ENCODE assay signal across 27 cellular contexts in the genomic region with DNA sequence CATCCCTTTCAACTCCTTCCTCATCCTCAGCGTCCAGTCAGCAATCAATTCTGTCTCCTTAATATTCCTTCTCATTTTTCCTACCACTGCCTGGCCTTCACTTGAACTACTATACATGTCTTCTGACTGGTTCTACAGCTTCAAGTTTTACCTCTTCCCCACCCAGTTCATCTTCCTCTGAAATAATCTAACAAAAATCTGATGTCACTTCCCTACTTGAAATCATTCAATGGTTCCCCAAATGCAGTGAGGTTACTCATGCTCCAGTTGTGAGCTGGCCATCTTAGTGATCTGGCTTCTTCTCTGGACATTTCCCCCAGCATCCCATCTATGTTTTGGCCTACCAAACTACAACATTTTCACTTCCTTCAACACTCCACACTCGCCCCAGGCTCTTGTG.
"Had no signal": no experiment of that assay in that cellular context is flagged by ENCODE, and none has a peak within 500 bp of the region (broad histone marks: within the 10 kb centered on the region; RNA-seq: fewer than 3 reads in every experiment).

No MANE protein-coding gene starts in this region.

- H3K27me3 ChIP-seq: adrenal gland, colonic mucosa, Peyer's patch, SJCRH30 had no signal

- H3K27ac Mint-ChIP-seq: activated CD8-positive, alpha-beta T cell treated with anti-CD3 and anti-CD28 coated beads for 36 hours; activated naive CD8-positive, alpha-beta T cell treated with anti-CD3 and anti-CD28 coated beads, Interleukin-2, amount 10 ng/mL, durations not matched to agents 7 days and 5 days; T-helper 1 cell treated with Interleukin-12 subunit alpha and Interleukin-12 subunit beta and Interleukin-4 antibody, amounts not matched to agents 30 μg/mL and 1 μg/mL, for 36 hours had no signal

- H3K27me3 Mint-ChIP-seq: activated CD8-positive, alpha-beta T cell treated with anti-CD3 and anti-CD28 coated beads for 36 hours; activated naive CD8-positive, alpha-beta T cell treated with anti-CD3 and anti-CD28 coated beads, Interleukin-2, amount 10 ng/mL, durations not matched to agents 7 days and 5 days had no signal

- DNase-seq: activated CD4-positive, alpha-beta T cell treated with anti-CD3 and anti-CD28 coated beads for 4 hours; activated CD8-positive, alpha-beta memory T cell treated with anti-CD3 and anti-CD28 coated beads, Interleukin-2, amount 50 U/mL, for 48 hours; activated CD8-positive, alpha-beta T cell treated with anti-CD3 and anti-CD28 coated beads for 36 hours; activated naive CD4-positive, alpha-beta T cell treated with anti-CD3 and anti-CD28 coated beads, Interleukin-2, amount 50 U/mL, for 16 hours; activated naive CD8-positive, alpha-beta T cell treated with anti-CD3 and anti-CD28 coated beads, Interleukin-2, amount 10 ng/mL, durations not matched to agents 7 days and 5 days; activated T-cell treated with anti-CD3 and anti-CD28 coated beads, Interleukin-2, amount 50 U/mL, for 1 hour; adrenal gland; anterior cingulate cortex; colonic mucosa; Karpas-422; MM.1S; NCI-H1092 treated with DMSO at 0.1 percent for 48 hours; NCI-H1417 treated with DMSO at 0.1 percent for 48 hours; NCI-H1694 treated with DMSO at 0.1 percent for 48 hours; NCI-H2029 treated with DMSO at 0.1 percent for 48 hours; NCI-H345; NCI-H510A; NCI-H526 treated with DMSO at 0.1 percent for 48 hours; NCI-H82; NK-92 treated with Interleukin-12 subunit alpha and Interleukin-12 subunit beta, amount 100 ng/mL, for 24 hours; Peyer's patch; Right ventricle myocardium superior; SJCRH30 had no signal

- H3K4me3 ChIP-seq: adrenal gland, colonic mucosa, SJCRH30 had no signal

- H3K36me3 ChIP-seq: adrenal gland, colonic mucosa, Peyer's patch had no signal

- H3K9me3 Mint-ChIP-seq: activated CD8-positive, alpha-beta T cell treated with anti-CD3 and anti-CD28 coated beads for 36 hours; activated naive CD8-positive, alpha-beta T cell treated with anti-CD3 and anti-CD28 coated beads, Interleukin-2, amount 10 ng/mL, durations not matched to agents 7 days and 5 days; T-helper 1 cell treated with Interleukin-12 subunit alpha and Interleukin-12 subunit beta and Interleukin-4 antibody, amounts not matched to agents 30 μg/mL and 1 μg/mL, for 36 hours had no signal

- H3K4me3 Mint-ChIP-seq: activated CD8-positive, alpha-beta T cell treated with anti-CD3 and anti-CD28 coated beads for 36 hours; activated naive CD8-positive, alpha-beta T cell treated with anti-CD3 and anti-CD28 coated beads, Interleukin-2, amount 10 ng/mL, durations not matched to agents 7 days and 5 days; T-helper 1 cell treated with Interleukin-12 subunit alpha and Interleukin-12 subunit beta and Interleukin-4 antibody, amounts not matched to agents 30 μg/mL and 1 μg/mL, for 36 hours had no signal

- H3K9me3 ChIP-seq: adrenal gland, colonic mucosa, Peyer's patch, SJCRH30 had no signal

- H3K27ac ChIP-seq: adrenal gland, colonic mucosa, RWPE1, SJCRH30 had no signal

- H3K4me1 ChIP-seq: adrenal gland, colonic mucosa, Peyer's patch, SJCRH30 had no signal

- ATAC-seq: activated CD4-positive, CD25-positive, alpha-beta regulatory T cell treated with anti-CD3 and anti-CD28 coated beads, Interleukin-2, amount 50 U/mL, for 24 hours; activated CD8-positive, alpha-beta T cell treated with anti-CD3 and anti-CD28 coated beads for 36 hours; SK-N-SH treated with all-trans-retinoic acid at 6 μM for 48 hours had no signal
